13 cellular contexts compared by ENCODE assay signal in genomic region chr22:39120983-39121382, GRCh38. TPM values are rescaled to one million over a fixed set of nuclear protein-coding genes. Genes with fewer than 3 reads are reported as not detected.
DNase-seq lines count a peak whose midpoint lies in the region; ATAC-seq lines count a peak whose summit lies in the region.
"Had no signal": no experiment of that assay in that cellular context is flagged by ENCODE, and none has a peak within 500 bp of the region (broad histone marks: within the 10 kb centered on the region; RNA-seq: fewer than 3 reads in every experiment).

No MANE protein-coding gene starts in this region.

- H3K4me1 Mint-ChIP-seq in activated CD4-positive, alpha-beta T cell treated with anti-CD3 and anti-CD28 coated beads, Interleukin-2, amount 10 ng/mL, durations not matched to agents 7 days and 5 days, result peaks cover 33% of the 10 kb centered on the region
- H3K4me1 Mint-ChIP-seq in activated naive CD8-positive, alpha-beta T cell treated with anti-CD3 and anti-CD28 coated beads, Interleukin-2, amount 10 ng/mL, durations not matched to agents 7 days and 5 days, result peaks cover 39% of the 10 kb centered on the region
- peaks cover 40% of the 10 kb centered on the region for H3K4me1 Mint-ChIP-seq in activated naive CD8-positive, alpha-beta T cell treated with anti-CD3 and anti-CD28 coated beads, Interleukin-2, amount 50 U/mL, for 24 hours
- peaks cover 23 to 48% of the 10 kb centered on the region in 2 donors for H3K4me1 Mint-ChIP-seq in effector memory CD8-positive, alpha-beta T cell (ENCODE audit: low read depth in 2 of 2)
- H3K4me1 Mint-ChIP-seq in immature natural killer cell, result peaks cover 46 to 54% of the 10 kb centered on the region in 2 donors

- DNase-seq in activated CD4-positive, alpha-beta T cell treated with anti-CD3 and anti-CD28 coated beads, Interleukin-2, amount 10 ng/mL, durations not matched to agents 7 days and 5 days, result no peak
- DNase-seq in activated CD4-positive, alpha-beta T cell treated with anti-CD3 and anti-CD28 coated beads for 48 hours, result no peak
- no peak for DNase-seq in activated naive CD8-positive, alpha-beta T cell treated with anti-CD3 and anti-CD28 coated beads, Interleukin-2, amount 10 ng/mL, durations not matched to agents 7 days and 5 days
- DNase-seq in activated naive CD8-positive, alpha-beta T cell treated with anti-CD3 and anti-CD28 coated beads, Interleukin-2, amount 50 U/mL, for 24 hours, result no peak
- no peak for DNase-seq in effector memory CD8-positive, alpha-beta T cell
- DNase-seq in immature natural killer cell, result no peak
- DNase-seq: ACHN; CD4-positive, alpha-beta T cell; DMS79; HCEC 1CT; HFFc6 had no signal

- CTCF ChIA-PET in activated CD4-positive, alpha-beta T cell treated with anti-CD3 and anti-CD28 coated beads, Interleukin-2, amount 10 ng/mL, durations not matched to agents 7 days and 5 days (lab: Charles Lee), result no interaction called here

- ATAC-seq in activated naive CD8-positive, alpha-beta T cell treated with anti-CD3 and anti-CD28 coated beads, Interleukin-2, amount 10 ng/mL, durations not matched to agents 7 days and 5 days (ENCODE audit: low read depth), result no peak
- no peak for ATAC-seq in activated naive CD8-positive, alpha-beta T cell treated with anti-CD3 and anti-CD28 coated beads, Interleukin-2, amount 50 U/mL, for 24 hours
- ATAC-seq in effector memory CD8-positive, alpha-beta T cell (replicated peaks), result no peak
- no peak for ATAC-seq in HG03342 (IDR thresholded peaks at IDR 0.05; ENCODE audit: unreplicated experiment)
- ATAC-seq: GM12878 had no signal

- peak overlapping the region; percentile 52 for H3K27ac Mint-ChIP-seq in activated CD4-positive, alpha-beta T cell treated with anti-CD3 and anti-CD28 coated beads, Interleukin-2, amount 10 ng/mL, durations not matched to agents 7 days and 5 days
- peak overlapping the region; percentile 14 for H3K27ac Mint-ChIP-seq in activated naive CD8-positive, alpha-beta T cell treated with anti-CD3 and anti-CD28 coated beads, Interleukin-2, amount 10 ng/mL, durations not matched to agents 7 days and 5 days
- no peak overlapping the region for H3K27ac Mint-ChIP-seq in activated naive CD8-positive, alpha-beta T cell treated with anti-CD3 and anti-CD28 coated beads, Interleukin-2, amount 50 U/mL, for 24 hours
- peak overlapping the region; percentile 59 to 78 for H3K27ac Mint-ChIP-seq in effector memory CD8-positive, alpha-beta T cell
- H3K27ac Mint-ChIP-seq in immature natural killer cell, result peak overlapping the region in 3 of 6 donors; percentile 0 to 83 (median 79)
- H3K27ac Mint-ChIP-seq: CD4-positive, alpha-beta T cell; HFFc6 had no signal

- no peaks in the 10 kb centered on the region for H3K9me3 Mint-ChIP-seq in activated CD4-positive, alpha-beta T cell treated with anti-CD3 and anti-CD28 coated beads, Interleukin-2, amount 10 ng/mL, durations not matched to agents 7 days and 5 days
- H3K9me3 Mint-ChIP-seq in activated naive CD8-positive, alpha-beta T cell treated with anti-CD3 and anti-CD28 coated beads, Interleukin-2, amount 10 ng/mL, durations not matched to agents 7 days and 5 days, result no peaks in the 10 kb centered on the region
- no peaks in the 10 kb centered on the region for H3K9me3 Mint-ChIP-seq in activated naive CD8-positive, alpha-beta T cell treated with anti-CD3 and anti-CD28 coated beads, Interleukin-2, amount 50 U/mL, for 24 hours
- H3K9me3 Mint-ChIP-seq in effector memory CD8-positive, alpha-beta T cell, result no peaks in the 10 kb centered on the region
- no peaks in the 10 kb centered on the region for H3K9me3 Mint-ChIP-seq in immature natural killer cell
- H3K9me3 Mint-ChIP-seq: CD4-positive, alpha-beta T cell; HFFc6 had no signal

- no peak overlapping the region for H3K4me3 Mint-ChIP-seq in activated CD4-positive, alpha-beta T cell treated with anti-CD3 and anti-CD28 coated beads, Interleukin-2, amount 10 ng/mL, durations not matched to agents 7 days and 5 days
- H3K4me3 Mint-ChIP-seq in activated naive CD8-positive, alpha-beta T cell treated with anti-CD3 and anti-CD28 coated beads, Interleukin-2, amount 10 ng/mL, durations not matched to agents 7 days and 5 days, result no peak overlapping the region
- H3K4me3 Mint-ChIP-seq in activated naive CD8-positive, alpha-beta T cell treated with anti-CD3 and anti-CD28 coated beads, Interleukin-2, amount 50 U/mL, for 24 hours, result no peak overlapping the region
- H3K4me3 Mint-ChIP-seq in effector memory CD8-positive, alpha-beta T cell, result no peak overlapping the region
- peak overlapping the region in 1 of 5 donors; percentile 6 for H3K4me3 Mint-ChIP-seq in immature natural killer cell
- H3K4me3 Mint-ChIP-seq: CD4-positive, alpha-beta T cell; HFFc6 had no signal

- no peaks in the 10 kb centered on the region for H3K36me3 Mint-ChIP-seq in activated CD4-positive, alpha-beta T cell treated with anti-CD3 and anti-CD28 coated beads, Interleukin-2, amount 10 ng/mL, durations not matched to agents 7 days and 5 days (ENCODE audit: low read depth)
- H3K36me3 Mint-ChIP-seq in activated naive CD8-positive, alpha-beta T cell treated with anti-CD3 and anti-CD28 coated beads, Interleukin-2, amount 10 ng/mL, durations not matched to agents 7 days and 5 days, result no peaks in the 10 kb centered on the region
- H3K36me3 Mint-ChIP-seq in activated naive CD8-positive, alpha-beta T cell treated with anti-CD3 and anti-CD28 coated beads, Interleukin-2, amount 50 U/mL, for 24 hours (ENCODE audit: low read depth), result no peaks in the 10 kb centered on the region
- H3K36me3 Mint-ChIP-seq in effector memory CD8-positive, alpha-beta T cell (ENCODE audit: insufficient read depth), result peaks cover 23% of the 10 kb centered on the region
- H3K36me3 Mint-ChIP-seq in immature natural killer cell, result no peaks in the 10 kb centered on the region

- no peaks in the 10 kb centered on the region for H3K27me3 Mint-ChIP-seq in activated CD4-positive, alpha-beta T cell treated with anti-CD3 and anti-CD28 coated beads, Interleukin-2, amount 10 ng/mL, durations not matched to agents 7 days and 5 days
- no peaks in the 10 kb centered on the region for H3K27me3 Mint-ChIP-seq in activated naive CD8-positive, alpha-beta T cell treated with anti-CD3 and anti-CD28 coated beads, Interleukin-2, amount 10 ng/mL, durations not matched to agents 7 days and 5 days
- no peaks in the 10 kb centered on the region for H3K27me3 Mint-ChIP-seq in activated naive CD8-positive, alpha-beta T cell treated with anti-CD3 and anti-CD28 coated beads, Interleukin-2, amount 50 U/mL, for 24 hours
- no peaks in the 10 kb centered on the region for H3K27me3 Mint-ChIP-seq in effector memory CD8-positive, alpha-beta T cell
- H3K27me3 Mint-ChIP-seq in immature natural killer cell (ENCODE audit: low read depth in 3 of 3), result peaks cover 3 to 9% (median 4%) of the 10 kb centered on the region in 3 donors
- H3K27me3 Mint-ChIP-seq: CD4-positive, alpha-beta T cell had no signal

- POLR2A ChIA-PET in activated CD4-positive, alpha-beta T cell treated with anti-CD3 and anti-CD28 coated beads, Interleukin-2, amount 10 ng/mL, durations not matched to agents 7 days and 5 days (lab: Charles Lee), result no interaction called here
- POLR2A ChIA-PET in activated naive CD8-positive, alpha-beta T cell treated with anti-CD3 and anti-CD28 coated beads, Interleukin-2, amount 10 ng/mL, durations not matched to agents 7 days and 5 days (lab: Charles Lee), result no interaction called here

RNA-seq across cellular contexts. Expression of gene APOBEC3H, which starts 23.9 kb away (rescaled TPM):
- total RNA-seq in activated CD4-positive, alpha-beta T cell treated with anti-CD3 and anti-CD28 coated beads, Interleukin-2, amount 10 ng/mL, durations not matched to agents 7 days and 5 days, result 10 to 100 TPM; 46.0 to 54.3 TPM
- 10 to 100 TPM; 75.5 to 84.9 TPM for total RNA-seq in activated naive CD8-positive, alpha-beta T cell treated with anti-CD3 and anti-CD28 coated beads, Interleukin-2, amount 10 ng/mL, durations not matched to agents 7 days and 5 days
- polyA plus RNA-seq in immature natural killer cell, result 10 to 100 TPM; 16.7 to 22.2 (median 21.7) TPM

RNA-seq across cellular contexts. Expression of gene CBX7, which starts 31.5 kb away (rescaled TPM):
- total RNA-seq in activated CD4-positive, alpha-beta T cell treated with anti-CD3 and anti-CD28 coated beads, Interleukin-2, amount 10 ng/mL, durations not matched to agents 7 days and 5 days, result 10 to 100 TPM; 14.9 to 16.0 TPM
- 10 to 100 TPM; 64.2 to 71.3 TPM for total RNA-seq in activated naive CD8-positive, alpha-beta T cell treated with anti-CD3 and anti-CD28 coated beads, Interleukin-2, amount 10 ng/mL, durations not matched to agents 7 days and 5 days
- polyA plus RNA-seq in immature natural killer cell, result 1 to 10 TPM; 4.5 to 9.6 (median 9.1) TPM

RNA-seq across cellular contexts. Expression of gene APOBEC3G, which starts 43.9 kb away (rescaled TPM):
- total RNA-seq in activated CD4-positive, alpha-beta T cell treated with anti-CD3 and anti-CD28 coated beads, Interleukin-2, amount 10 ng/mL, durations not matched to agents 7 days and 5 days, result 10 to 100 TPM; 89.6 to 96.4 TPM
- 100 to 1,000 TPM; 116 to 118 TPM for total RNA-seq in activated naive CD8-positive, alpha-beta T cell treated with anti-CD3 and anti-CD28 coated beads, Interleukin-2, amount 10 ng/mL, durations not matched to agents 7 days and 5 days
- 100 to 1,000 TPM; 494 to 885 (median 545) TPM for polyA plus RNA-seq in immature natural killer cell
